14 cellular contexts compared by ENCODE assay signal in the genomic region with DNA sequence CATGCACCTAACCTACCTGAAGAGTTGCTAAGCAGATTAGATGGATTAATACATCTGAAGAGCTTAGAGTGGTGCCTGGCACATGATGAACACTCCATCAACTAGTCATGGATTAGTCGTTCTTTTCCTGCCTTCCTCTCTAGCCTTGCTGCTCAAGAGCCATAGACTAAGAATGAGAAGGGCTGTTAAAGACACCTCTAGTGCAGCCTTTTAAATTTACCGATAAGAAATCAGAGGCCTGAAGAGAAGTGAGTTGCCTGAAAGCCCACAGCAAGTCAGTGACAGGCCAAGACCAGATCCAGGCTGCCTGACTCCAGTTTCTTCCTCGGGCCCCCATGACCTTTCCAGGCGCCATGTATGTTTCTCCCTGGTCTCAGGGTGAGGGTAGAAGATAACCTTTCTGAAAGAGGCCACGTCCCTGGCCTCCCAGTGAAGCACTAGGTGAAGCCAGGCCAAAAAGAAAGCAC. TPM values are rescaled to one million over a fixed set of nuclear protein-coding genes. Genes with fewer than 3 reads are reported as not detected.
DNase-seq lines count a peak whose midpoint lies in the region; ATAC-seq and TF ChIP-seq lines count a peak whose summit lies in the region.
"Had no signal": no experiment of that assay in that cellular context is flagged by ENCODE, and none has a peak within 500 bp of the region (broad histone marks: within the 10 kb centered on the region; RNA-seq: fewer than 3 reads in every experiment).

No MANE protein-coding gene starts in this region.

- H3K36me3 ChIP-seq in psoas muscle (ENCODE audit: insufficient read depth in 1 of 2, low read depth in 1 of 2) = no peaks in the 10 kb centered on the region
- H3K36me3 ChIP-seq: vagina had no signal

- H3K27me3 Mint-ChIP-seq in endothelial cell (ENCODE audit: unreplicated experiment) = peaks cover 9% of the 10 kb centered on the region

- H3K27ac ChIP-seq in 22Rv1 = peak overlapping the region; percentile 72
- peak overlapping the region; percentile 91 for H3K27ac ChIP-seq in psoas muscle
- H3K27ac ChIP-seq: vagina had no signal

- no peaks in the 10 kb centered on the region for H3K9me3 Mint-ChIP-seq in endothelial cell (ENCODE audit: unreplicated experiment)
- H3K9me3 Mint-ChIP-seq: activated T-cell treated with anti-CD3 and anti-CD28 coated beads, Interleukin-2, amount 50 U/mL, for 4 hours; naive thymus-derived CD8-positive, alpha-beta T cell had no signal

- DNase-seq in NCI-H524 treated with DMSO at 0.1 percent for 48 hours (lab: John Stamatoyannopoulos, UW) = peak; percentile 30
- no peak for DNase-seq in endothelial cell (ENCODE audit: low spot score)
- no peak for DNase-seq in psoas muscle
- no peak for DNase-seq in activated CD8-positive, alpha-beta memory T cell treated with anti-CD3 and anti-CD28 coated beads, Interleukin-2, amount 50 U/mL, for 4 hours
- DNase-seq in left colon = no peak
- DNase-seq: activated CD4-positive, CD25-positive, alpha-beta regulatory T cell treated with anti-CD3 and anti-CD28 coated beads, Interleukin-2, amount 50 U/mL, for 72 hours; activated T-cell treated with anti-CD3 and anti-CD28 coated beads, Interleukin-2, amount 50 U/mL, for 4 hours; naive thymus-derived CD8-positive, alpha-beta T cell had no signal

- TF ChIP-seq CTCF in 22Rv1 (IDR thresholded peaks at IDR 0.05) (no peak), endothelial cell (IDR thresholded peaks at IDR 0.05; ENCODE audit: unreplicated experiment) (no peak), psoas muscle (IDR thresholded peaks at IDR 0.05) (no peak)

- H3K36me3 Mint-ChIP-seq in endothelial cell (ENCODE audit: low read depth, unreplicated experiment) = peaks cover 12% of the 10 kb centered on the region
- H3K36me3 Mint-ChIP-seq: naive thymus-derived CD8-positive, alpha-beta T cell had no signal

- peak in 1 of 4 donors; percentile 22 for ATAC-seq in psoas muscle
- ATAC-seq in GM19035 (IDR thresholded peaks at IDR 0.05; ENCODE audit: unreplicated experiment) = no peak
- ATAC-seq in GM18909 (IDR thresholded peaks at IDR 0.05; ENCODE audit: poor library complexity, unreplicated experiment) = no peak
- no peak for ATAC-seq in left colon
- ATAC-seq: activated T-cell treated with anti-CD3 and anti-CD28 coated beads, Interleukin-2, amount 50 U/mL, for 4 hours; naive thymus-derived CD8-positive, alpha-beta T cell had no signal

- H3K4me3 ChIP-seq in psoas muscle = peak overlapping the region; percentile 32
- H3K4me3 ChIP-seq: vagina had no signal

- H3K27ac Mint-ChIP-seq in endothelial cell (ENCODE audit: unreplicated experiment) = no peak overlapping the region
- H3K27ac Mint-ChIP-seq: naive thymus-derived CD8-positive, alpha-beta T cell had no signal

- peaks cover 55% of the 10 kb centered on the region for H3K4me1 Mint-ChIP-seq in endothelial cell (ENCODE audit: unreplicated experiment)

- H3K27me3 ChIP-seq in psoas muscle (ENCODE audit: insufficient read depth in 3 of 3, low read length in 2 of 3) = no peaks in the 10 kb centered on the region
- H3K27me3 ChIP-seq: vagina had no signal

- H3K4me3 Mint-ChIP-seq in endothelial cell (ENCODE audit: unreplicated experiment) = peak overlapping the region; percentile 37
- H3K4me3 Mint-ChIP-seq: activated T-cell treated with anti-CD3 and anti-CD28 coated beads, Interleukin-2, amount 50 U/mL, for 4 hours; naive thymus-derived CD8-positive, alpha-beta T cell had no signal

- intact Hi-C loops in psoas muscle (cut with DNase I) = loop anchor here (2.0 to 5.0 kb wide), 2 partner anchors 17 to 39 kb away; no protein-coding TSS in a partner anchor
- intact Hi-C loops in left colon (cut with DNase I, micrococcal nuclease) = no loop called here

- peaks cover 84% of the 10 kb centered on the region for H3K4me1 ChIP-seq in psoas muscle

- no peaks in the 10 kb centered on the region for H3K9me3 ChIP-seq in psoas muscle
- H3K9me3 ChIP-seq: vagina had no signal

- WGBS in psoas muscle, 3 donors = 53 to 70% (median 55%) methylated on average over 5 of the region's 5 CpGs

RNA-seq across cellular contexts. Expression of a gene that starts 6.5 kb away (rescaled TPM):
- total RNA-seq in endothelial cell (ENCODE audit: unreplicated experiment) (195 TPM), psoas muscle (10 to 100 TPM in 1 of 4 donors, 1 to 10 TPM in 3; 6.3 to 35.0 (median 8.6) TPM), left colon (100 to 1,000 TPM; 142 to 145 TPM)
- polyA plus RNA-seq in psoas muscle = 10 to 100 TPM; 10.7 to 11.7 (median 11.6) TPM

RNA-seq across cellular contexts. Expression of a gene that starts 41.1 kb away (rescaled TPM):
- total RNA-seq in endothelial cell (ENCODE audit: unreplicated experiment) (not detected), psoas muscle (under 1 TPM; 0.21 to 0.46 (median 0.23) TPM), left colon (10 to 100 TPM in 1 of 2 donors, under 1 TPM in 1; 0.61 to 26.8 TPM)
- under 1 TPM; 0.25 to 0.61 (median 0.31) TPM for polyA plus RNA-seq in psoas muscle
- total RNA-seq: Daoy; endothelial cell of umbilical vein; naive thymus-derived CD8-positive, alpha-beta T cell had no signal
- polyA plus RNA-seq: naive thymus-derived CD8-positive, alpha-beta T cell had no signal

Comparison
In these comparisons a context has a peak if more than half of its experiments do, and no peak if none do; other contexts are left out.
1. intact Hi-C loops: an anchor here in psoas muscle (2.0 to 5.0 kb wide); none called in left colon.